Comparison of ENCODE assay signal across 13 cellular contexts in the genomic region with DNA sequence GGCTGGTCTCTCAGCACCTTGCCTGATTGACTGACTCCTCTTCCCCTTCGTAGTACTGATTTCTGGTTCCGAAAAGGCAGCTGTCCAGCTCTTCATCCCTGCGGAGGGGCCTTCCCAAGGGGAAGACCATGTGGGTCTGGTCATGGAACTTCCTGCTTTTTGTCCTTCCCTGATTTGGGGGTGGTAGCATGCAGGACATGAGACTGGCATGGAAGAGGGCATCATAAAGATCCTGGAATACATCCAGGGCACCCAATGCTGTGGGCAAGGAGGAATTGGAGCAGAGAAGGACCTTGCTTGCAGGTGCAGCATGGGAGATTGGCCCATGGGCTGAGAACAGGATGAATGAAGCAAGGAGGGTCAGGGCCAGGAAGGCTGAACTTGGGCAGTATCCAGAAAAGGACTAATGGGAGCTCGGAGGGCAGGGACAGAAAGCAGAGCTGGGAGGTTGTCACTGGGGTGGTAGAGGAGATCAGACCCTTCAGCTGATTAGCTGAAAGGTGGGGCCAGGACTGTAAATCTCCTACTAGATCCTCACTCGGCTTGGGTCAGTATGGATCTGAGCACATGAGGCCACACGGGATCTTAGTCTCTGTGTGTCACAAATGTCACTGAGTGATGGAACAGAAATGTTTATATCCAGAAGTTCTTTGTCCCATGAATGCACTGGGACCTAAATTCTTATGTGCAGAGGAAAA. TPM values are rescaled to one million over a fixed set of nuclear protein-coding genes. Genes with fewer than 3 reads are reported as not detected.
DNase-seq lines count a peak whose midpoint lies in the region; FAIRE-seq and TF ChIP-seq lines count a peak whose summit lies in the region.
"Had no signal": no experiment of that assay in that cellular context is flagged by ENCODE, and none has a peak within 500 bp of the region (broad histone marks: within the 10 kb centered on the region; RNA-seq: fewer than 3 reads in every experiment).

No MANE protein-coding gene starts in this region.

- FAIRE-seq in GM19239 (lab: Jason Lieb, UNC): no peak

- in situ Hi-C loops in GM23248 (cut with MboI): no loop called here

- TF ChIP-seq POLR2A in adrenal gland (IDR thresholded peaks at IDR 0.05) (no peak), sigmoid colon (IDR thresholded peaks at IDR 0.05) (no peak)

- H3K36me3 ChIP-seq in GM23248 (ENCODE audit: low read depth) (no peaks in the 10 kb centered on the region), adrenal gland (replicated peaks in 1 of 2) (no peaks in the 10 kb centered on the region), right atrium auricular region (no peaks in the 10 kb centered on the region), sigmoid colon (no peaks in the 10 kb centered on the region)

- no peak for TF ChIP-seq CTCF in adrenal gland (IDR thresholded peaks at IDR 0.05)
- no peak for TF ChIP-seq CTCF in right atrium auricular region (IDR thresholded peaks at IDR 0.05)
- TF ChIP-seq CTCF in sigmoid colon (IDR thresholded peaks at IDR 0.05): no peak

- TF ChIP-seq EP300 in sigmoid colon (IDR thresholded peaks at IDR 0.05): no peak

- no peaks in the 10 kb centered on the region for H4K20me1 ChIP-seq in GM23248 (ENCODE audit: insufficient read depth)

- no peaks in the 10 kb centered on the region for H3K27me3 ChIP-seq in GM23248 (replicated peaks; ENCODE audit: insufficient read depth)
- no peaks in the 10 kb centered on the region for H3K27me3 ChIP-seq in adrenal gland
- no peaks in the 10 kb centered on the region for H3K27me3 ChIP-seq in right atrium auricular region
- H3K27me3 ChIP-seq in sigmoid colon: no peaks in the 10 kb centered on the region

- H3K4me1 ChIP-seq in GM23248 (ENCODE audit: insufficient read depth) (peaks cover 69% of the 10 kb centered on the region), adrenal gland (replicated peaks in 1 of 2) (peaks cover 10 to 22% of the 10 kb centered on the region in 2 donors), right atrium auricular region (peaks cover 0 to 49% of the 10 kb centered on the region in 2 donors), sigmoid colon (peaks cover 0 to 59% (median 45%) of the 10 kb centered on the region in 4 donors)

- H3K9me3 ChIP-seq in GM23248 (ENCODE audit: low read depth) (no peaks in the 10 kb centered on the region), adrenal gland (replicated peaks in 1 of 3) (no peaks in the 10 kb centered on the region), right atrium auricular region (no peaks in the 10 kb centered on the region), sigmoid colon (no peaks in the 10 kb centered on the region)

- H3K4me3 ChIP-seq in GM23248 (0 out of 2 replicates have a peak overlapping the region, but pooled peaks have one; percentile 8), adrenal gland (no peak overlapping the region), right atrium auricular region (no peak overlapping the region), sigmoid colon (no peak overlapping the region)

- H3K27ac ChIP-seq in GM23248 (peak overlapping the region; percentile 85), adrenal gland (peak overlapping the region in 4 of 5 donors; percentile 24 to 96 (median 82)), right atrium auricular region (peak overlapping the region; percentile 82 to 88), sigmoid colon (peak overlapping the region; percentile 84 to 95 (median 92))
- H3K27ac ChIP-seq: C4-2B had no signal

- H3K9me2 ChIP-seq in GM23248 (ENCODE audit: insufficient read depth): no peaks in the 10 kb centered on the region

- peak overlapping the region; percentile 30 for H3K9ac ChIP-seq in GM23248

- WGBS in GM23248 (ENCODE audit: low coverage in 1 of 2, low lambda C conversion rate in 2 of 2, missing lambda C conversion rate in 2 of 2), 2 experiments: 52 to 55% methylated on average over 6 of the region's 6 CpGs
- 52 to 73% (median 68%) methylated on average over 6 of the region's 6 CpGs for WGBS in adrenal gland, 4 donors
- 81 to 90% methylated on average over 6 of the region's 6 CpGs for WGBS in sigmoid colon, 2 donors

- intact Hi-C loops in adrenal gland (cut with DNase I): loop anchor here in 1 of 2 donors (5.0 kb wide), 1 partner anchor 58 kb away; the partner anchor contains the start of gene AMOTL2
- intact Hi-C loops in sigmoid colon (cut with DNase I): no loop called here
- intact Hi-C loops in head of caudate nucleus (cut with DNase I): loop anchor here (5.0 kb wide), 1 partner anchor 48 kb away; no protein-coding TSS in a partner anchor

- no peaks in the 10 kb centered on the region for H3K79me2 ChIP-seq in GM23248 (ENCODE audit: insufficient read depth)

- peaks cover 59% of the 10 kb centered on the region for H3F3A ChIP-seq in GM23248 (ENCODE audit: insufficient read depth)

- no peak overlapping the region for H2AFZ ChIP-seq in GM23248

- peak overlapping the region; percentile 7 for H3K4me2 ChIP-seq in GM23248 (ENCODE audit: unreplicated experiment)

- peak; percentile 49 for DNase-seq in GM23248
- peak in 1 of 7 donors; percentile 33 for DNase-seq in adrenal gland
- peak; percentile 62 for DNase-seq in right atrium auricular region (ENCODE audit: low spot score)
- no peak for DNase-seq in sigmoid colon
- DNase-seq in DMS53 treated with DMSO at 0.1 percent for 48 hours (lab: John Stamatoyannopoulos, UW; ENCODE audit: unreplicated experiment): no peak
- DNase-seq in GM19239 (ENCODE audit: insufficient read length, low spot score): no peak
- no peak for DNase-seq in activated gamma-delta T cell treated with Interleukin-2 at 50 U/mL for 16 hours
- DNase-seq in head of caudate nucleus: no peak
- DNase-seq: activated CD4-positive, alpha-beta T cell treated with anti-CD3 and anti-CD28 coated beads, Interleukin-2, amount 50 U/mL, for 4 hours; amniotic stem cell; naive thymus-derived CD4-positive, alpha-beta T cell; SIG-M5 had no signal

RNA-seq across cellular contexts. Expression of gene AMOTL2, which starts 59.5 kb away (rescaled TPM):
- total RNA-seq in GM23248 (2014; rRNA removed; shearing (Covaris generic)): 336 and 347 TPM in 2 replicates
- polyA plus RNA-seq in GM23248 (2016; fragmentation: Nextera tagmentation; extraction: Ambion mirVana) (156 TPM in 2 replicates), adrenal gland (10 to 100 TPM in 2 of 3 donors, 1 to 10 TPM in 1; 9.5 to 15.4 (median 10.5) TPM), sigmoid colon (10 to 100 TPM in 1 of 3 donors, 1 to 10 TPM in 2; 1.6 to 13.8 (median 9.9) TPM)
- total RNA-seq in adrenal gland (10 to 100 TPM; 15.9 to 63.0 (median 35.8) TPM), right atrium auricular region (100 to 1,000 TPM in 1 of 2 donors, 10 to 100 TPM in 1; 62.3 to 119 TPM), sigmoid colon (100 to 1,000 TPM in 1 of 4 donors, 10 to 100 TPM in 3; 43.5 to 112 (median 47.6) TPM)
- total RNA-seq: naive thymus-derived CD4-positive, alpha-beta T cell had no signal

Comparison
In these comparisons a context has a peak if more than half of its experiments do, and no peak if none do; other contexts are left out.
1. DNase-seq: peak in GM23248 (single experiment) and right atrium auricular region (single experiment); none in sigmoid colon (single experiment), DMS53 treated with DMSO at 0.1 percent for 48 hours (single experiment), GM19239 (single experiment), activated gamma-delta T cell treated with Interleukin-2 at 50 U/mL for 16 hours (single experiment) and head of caudate nucleus (0 of 42).
2. Peak in every context shown above with its lines, with median percentiles within 50 percentile points of each other: H3K27ac ChIP-seq.